Comparison of ENCODE assay signal across 2 cellular contexts in the genomic region with DNA sequence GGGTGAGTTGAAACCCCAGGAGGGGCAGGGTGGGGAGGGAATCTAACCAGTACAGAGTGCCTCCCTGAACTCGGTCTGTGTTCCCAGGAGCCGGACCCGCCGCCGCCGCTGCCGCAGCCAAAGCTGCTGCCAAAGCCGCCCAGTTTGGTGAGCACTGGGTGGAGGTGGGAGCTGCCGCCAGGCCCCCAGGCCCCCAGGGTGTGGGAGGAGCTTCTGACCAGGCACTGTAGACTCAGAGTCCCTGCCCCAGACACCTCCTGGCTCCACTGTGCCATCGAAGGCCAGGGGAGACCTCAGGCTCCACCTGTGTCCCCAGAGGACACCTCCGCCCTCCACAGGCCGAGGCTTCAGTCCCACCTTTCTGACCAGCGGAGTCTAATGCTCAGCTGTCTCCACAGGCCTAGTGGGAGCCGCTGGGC.
TF ChIP-seq lines count a peak whose summit lies in the region.

No MANE protein-coding gene starts in this region.

TF ChIP-seq in GM23338, 12 proteins besides CTCF, POLR2A, EP300 and RAD21 (continues in another document):
- no peak for TF ChIP-seq ZNF331 (CRISPR knock-in tag; IDR thresholded peaks at IDR 0.05; ENCODE audit: low read depth)
- no peak for TF ChIP-seq ZNF114 (CRISPR knock-in tag; IDR thresholded peaks at IDR 0.05)
- TF ChIP-seq, protein P1, sequence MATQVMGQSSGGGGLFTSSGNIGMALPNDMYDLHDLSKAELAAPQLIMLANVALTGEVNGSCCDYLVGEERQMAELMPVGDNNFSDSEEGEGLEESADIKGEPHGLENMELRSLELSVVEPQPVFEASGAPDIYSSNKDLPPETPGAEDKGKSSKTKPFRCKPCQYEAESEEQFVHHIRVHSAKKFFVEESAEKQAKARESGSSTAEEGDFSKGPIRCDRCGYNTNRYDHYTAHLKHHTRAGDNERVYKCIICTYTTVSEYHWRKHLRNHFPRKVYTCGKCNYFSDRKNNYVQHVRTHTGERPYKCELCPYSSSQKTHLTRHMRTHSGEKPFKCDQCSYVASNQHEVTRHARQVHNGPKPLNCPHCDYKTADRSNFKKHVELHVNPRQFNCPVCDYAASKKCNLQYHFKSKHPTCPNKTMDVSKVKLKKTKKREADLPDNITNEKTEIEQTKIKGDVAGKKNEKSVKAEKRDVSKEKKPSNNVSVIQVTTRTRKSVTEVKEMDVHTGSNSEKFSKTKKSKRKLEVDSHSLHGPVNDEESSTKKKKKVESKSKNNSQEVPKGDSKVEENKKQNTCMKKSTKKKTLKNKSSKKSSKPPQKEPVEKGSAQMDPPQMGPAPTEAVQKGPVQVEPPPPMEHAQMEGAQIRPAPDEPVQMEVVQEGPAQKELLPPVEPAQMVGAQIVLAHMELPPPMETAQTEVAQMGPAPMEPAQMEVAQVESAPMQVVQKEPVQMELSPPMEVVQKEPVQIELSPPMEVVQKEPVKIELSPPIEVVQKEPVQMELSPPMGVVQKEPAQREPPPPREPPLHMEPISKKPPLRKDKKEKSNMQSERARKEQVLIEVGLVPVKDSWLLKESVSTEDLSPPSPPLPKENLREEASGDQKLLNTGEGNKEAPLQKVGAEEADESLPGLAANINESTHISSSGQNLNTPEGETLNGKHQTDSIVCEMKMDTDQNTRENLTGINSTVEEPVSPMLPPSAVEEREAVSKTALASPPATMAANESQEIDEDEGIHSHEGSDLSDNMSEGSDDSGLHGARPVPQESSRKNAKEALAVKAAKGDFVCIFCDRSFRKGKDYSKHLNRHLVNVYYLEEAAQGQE (IDR thresholded peaks at IDR 0.05; ENCODE audit: unreplicated experiment), result no peak
- TF ChIP-seq CREB1 (CRISPR knock-in tag; IDR thresholded peaks at IDR 0.05; ENCODE audit: low read depth), result no peak
- no peak for TF ChIP-seq NANOG (IDR thresholded peaks at IDR 0.05; ENCODE audit: borderline replicate concordance)
- TF ChIP-seq JUNB (IDR thresholded peaks at IDR 0.05; ENCODE audit: unreplicated experiment), result no peak
- no peak for TF ChIP-seq EZH2phosphoT487 (IDR thresholded peaks at IDR 0.05; ENCODE audit: unreplicated experiment)
- no peak for TF ChIP-seq STAT1 (IDR thresholded peaks at IDR 0.05; ENCODE audit: unreplicated experiment)
- TF ChIP-seq ETS1 (IDR thresholded peaks at IDR 0.05), result no peak
- TF ChIP-seq POLR2AphosphoS5 (IDR thresholded peaks at IDR 0.05; ENCODE audit: low read depth), result no peak

TF ChIP-seq in WTC11, 78 proteins besides CTCF, POLR2A, EP300 and RAD21:
- TF ChIP-seq, protein P2, sequence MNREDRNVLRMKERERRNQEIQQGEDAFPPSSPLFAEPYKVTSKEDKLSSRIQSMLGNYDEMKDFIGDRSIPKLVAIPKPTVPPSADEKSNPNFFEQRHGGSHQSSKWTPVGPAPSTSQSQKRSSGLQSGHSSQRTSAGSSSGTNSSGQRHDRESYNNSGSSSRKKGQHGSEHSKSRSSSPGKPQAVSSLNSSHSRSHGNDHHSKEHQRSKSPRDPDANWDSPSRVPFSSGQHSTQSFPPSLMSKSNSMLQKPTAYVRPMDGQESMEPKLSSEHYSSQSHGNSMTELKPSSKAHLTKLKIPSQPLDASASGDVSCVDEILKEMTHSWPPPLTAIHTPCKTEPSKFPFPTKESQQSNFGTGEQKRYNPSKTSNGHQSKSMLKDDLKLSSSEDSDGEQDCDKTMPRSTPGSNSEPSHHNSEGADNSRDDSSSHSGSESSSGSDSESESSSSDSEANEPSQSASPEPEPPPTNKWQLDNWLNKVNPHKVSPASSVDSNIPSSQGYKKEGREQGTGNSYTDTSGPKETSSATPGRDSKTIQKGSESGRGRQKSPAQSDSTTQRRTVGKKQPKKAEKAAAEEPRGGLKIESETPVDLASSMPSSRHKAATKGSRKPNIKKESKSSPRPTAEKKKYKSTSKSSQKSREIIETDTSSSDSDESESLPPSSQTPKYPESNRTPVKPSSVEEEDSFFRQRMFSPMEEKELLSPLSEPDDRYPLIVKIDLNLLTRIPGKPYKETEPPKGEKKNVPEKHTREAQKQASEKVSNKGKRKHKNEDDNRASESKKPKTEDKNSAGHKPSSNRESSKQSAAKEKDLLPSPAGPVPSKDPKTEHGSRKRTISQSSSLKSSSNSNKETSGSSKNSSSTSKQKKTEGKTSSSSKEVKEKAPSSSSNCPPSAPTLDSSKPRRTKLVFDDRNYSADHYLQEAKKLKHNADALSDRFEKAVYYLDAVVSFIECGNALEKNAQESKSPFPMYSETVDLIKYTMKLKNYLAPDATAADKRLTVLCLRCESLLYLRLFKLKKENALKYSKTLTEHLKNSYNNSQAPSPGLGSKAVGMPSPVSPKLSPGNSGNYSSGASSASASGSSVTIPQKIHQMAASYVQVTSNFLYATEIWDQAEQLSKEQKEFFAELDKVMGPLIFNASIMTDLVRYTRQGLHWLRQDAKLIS (CRISPR knock-in tag; IDR thresholded peaks at IDR 0.05; ENCODE audit: borderline replicate concordance), result no peak
- TF ChIP-seq ZNF416 (CRISPR knock-in tag; IDR thresholded peaks at IDR 0.05) (no peak), RELA (CRISPR knock-in tag; IDR thresholded peaks at IDR 0.05; ENCODE audit: borderline replicate concordance) (no peak), E2F1 (CRISPR knock-in tag; IDR thresholded peaks at IDR 0.05) (no peak), ZNF396 (CRISPR knock-in tag; IDR thresholded peaks at IDR 0.05; ENCODE audit: borderline replicate concordance) (no peak), SMAD4 (CRISPR knock-in tag; IDR thresholded peaks at IDR 0.05) (no peak), NR3C1 (CRISPR knock-in tag; conservative IDR thresholded peaks at IDR 0.05; ENCODE audit: low read depth) (no peak), MAX (CRISPR knock-in tag; IDR thresholded peaks at IDR 0.05) (no peak), E2F4 (CRISPR knock-in tag; IDR thresholded peaks at IDR 0.05; ENCODE audit: borderline replicate concordance, low read depth) (no peak), ZBTB43 (CRISPR knock-in tag; IDR thresholded peaks at IDR 0.05) (no peak), CREM (CRISPR knock-in tag; IDR thresholded peaks at IDR 0.05) (no peak)
- TF ChIP-seq, protein P3, sequence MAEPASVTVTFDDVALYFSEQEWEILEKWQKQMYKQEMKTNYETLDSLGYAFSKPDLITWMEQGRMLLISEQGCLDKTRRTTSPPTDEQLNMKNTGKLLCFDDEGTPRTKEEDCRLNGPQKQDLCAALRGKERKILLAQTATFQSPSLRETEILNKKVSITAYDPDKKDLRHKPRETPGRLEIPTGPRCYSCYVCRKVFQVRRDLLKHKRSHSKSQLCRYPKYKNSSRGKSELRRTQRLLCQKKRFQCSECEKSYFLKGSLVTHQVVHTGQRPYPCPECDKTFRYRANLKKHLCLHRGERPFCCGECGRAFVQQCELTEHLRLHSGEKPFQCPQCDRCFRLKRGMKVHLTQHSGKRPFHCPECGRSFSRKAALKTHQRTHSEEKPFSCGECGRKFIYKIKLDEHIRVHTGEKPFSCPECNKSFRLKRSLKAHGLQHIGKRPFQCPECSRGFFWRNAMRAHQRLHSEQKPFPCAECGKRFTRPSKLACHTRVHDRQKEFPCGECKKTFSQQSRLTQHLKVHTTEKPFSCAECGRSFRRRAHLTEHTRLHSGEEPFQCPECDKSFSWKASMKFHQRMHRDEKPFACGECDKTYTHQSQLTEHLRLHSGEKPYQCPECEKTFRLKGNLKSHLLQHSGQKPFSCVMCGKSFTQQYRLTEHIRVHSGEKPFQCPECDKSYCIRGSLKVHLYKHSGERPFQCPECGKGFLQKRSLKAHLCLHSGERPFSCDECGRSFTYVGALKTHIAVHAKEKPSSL (CRISPR knock-in tag; conservative IDR thresholded peaks at IDR 0.05), result no peak
- TF ChIP-seq, protein P4, sequence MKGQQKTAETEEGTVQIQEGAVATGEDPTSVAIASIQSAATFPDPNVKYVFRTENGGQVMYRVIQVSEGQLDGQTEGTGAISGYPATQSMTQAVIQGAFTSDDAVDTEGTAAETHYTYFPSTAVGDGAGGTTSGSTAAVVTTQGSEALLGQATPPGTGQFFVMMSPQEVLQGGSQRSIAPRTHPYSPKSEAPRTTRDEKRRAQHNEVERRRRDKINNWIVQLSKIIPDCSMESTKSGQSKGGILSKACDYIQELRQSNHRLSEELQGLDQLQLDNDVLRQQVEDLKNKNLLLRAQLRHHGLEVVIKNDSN (CRISPR knock-in tag; IDR thresholded peaks at IDR 0.05), result no peak
